In the genomic region with DNA sequence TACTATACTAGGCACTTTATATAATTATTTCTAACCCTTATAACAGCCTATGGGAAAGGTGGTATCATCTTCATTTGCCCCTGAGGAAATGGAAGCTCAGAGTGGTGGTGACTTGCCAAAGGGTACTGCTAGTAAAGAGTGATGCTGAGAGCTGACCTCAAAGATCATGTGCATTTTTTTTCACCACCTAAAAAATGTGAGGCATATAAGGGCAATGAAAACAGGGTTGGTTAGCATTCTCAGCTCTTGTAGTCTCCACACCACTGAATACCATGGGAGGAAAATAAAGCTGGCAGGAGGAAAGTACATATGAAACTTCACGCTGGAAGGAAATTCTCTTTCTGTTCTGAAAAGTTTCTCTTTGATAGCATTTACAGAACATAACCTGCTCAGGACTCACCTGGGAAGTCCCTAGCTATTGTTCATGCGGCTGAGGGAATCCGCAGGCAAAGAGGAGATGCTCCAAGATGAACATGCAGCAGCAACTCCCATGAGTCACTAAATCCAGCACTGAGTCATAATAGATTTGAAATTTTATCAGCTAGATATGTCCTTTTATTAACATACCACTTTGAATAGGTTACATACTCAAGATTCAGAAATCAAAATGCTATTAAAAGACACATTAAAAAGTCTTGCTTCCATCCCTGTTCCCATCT, we compare ENCODE assay signal across 16 cellular contexts. TPM values are rescaled to one million over a fixed set of nuclear protein-coding genes. Genes with fewer than 3 reads are reported as not detected.
DNase-seq lines count a peak whose midpoint lies in the region; ATAC-seq and TF ChIP-seq lines count a peak whose summit lies in the region.
"Had no signal": no experiment of that assay in that cellular context is flagged by ENCODE, and none has a peak within 500 bp of the region (broad histone marks: within the 10 kb centered on the region; RNA-seq: fewer than 3 reads in every experiment).

No MANE protein-coding gene starts in this region.

- no peak overlapping the region for H2AK5ac ChIP-seq in IMR-90 (ENCODE audit: low read depth, low read length)

- H2BK120ac ChIP-seq in IMR-90 (ENCODE audit: low read depth, low read length): no peak overlapping the region

- no peaks in the 10 kb centered on the region; the same call in 1 of the 2 replicates for H3K9me1 ChIP-seq in IMR-90 (ENCODE audit: insufficient read depth, low read length)

- no peak overlapping the region for H3K27ac ChIP-seq in IMR-90 (ENCODE audit: insufficient read depth, low read length)
- no peak overlapping the region for H3K27ac ChIP-seq in right lobe of liver
- H3K27ac ChIP-seq: coronary artery had no signal

- CTCF ChIA-PET in IMR-90 (lab: Yijun Ruan, JAX): interaction anchor here (0.6 to 0.9 kb wide), 2 partner anchors 11 to 339 kb away, joined by 3 to 5 read pairs; no protein-coding TSS in a partner anchor

- TF ChIP-seq CTCF in IMR-90 (conservative IDR thresholded peaks at IDR 0.05; ENCODE audit: low read depth, low read length) (no peak), astrocyte of the spinal cord (IDR thresholded peaks at IDR 0.05; ENCODE audit: low read depth, low read length) (no peak), right lobe of liver (IDR thresholded peaks at IDR 0.05) (no peak)

- no peaks in the 10 kb centered on the region for H3K79me1 ChIP-seq in IMR-90 (ENCODE audit: low read depth in 1 of 2, low read length in 2 of 2)

- H3K27me3 ChIP-seq in IMR-90 (ENCODE audit: control insufficient read depth, insufficient read depth, low read length): no peaks in the 10 kb centered on the region
- H3K27me3 ChIP-seq in right lobe of liver: no peaks in the 10 kb centered on the region

- H3K23ac ChIP-seq in IMR-90 (ENCODE audit: low read depth, low read length): no peak overlapping the region

- intact Hi-C loops in IMR-90 (cut with micrococcal nuclease) (no loop called here), right lobe of liver (cut with DNase I) (no loop called here)

- H3K9me3 ChIP-seq in IMR-90 (ENCODE audit: control insufficient read depth, insufficient read depth, low read length): no peaks in the 10 kb centered on the region
- no peaks in the 10 kb centered on the region for H3K9me3 ChIP-seq in right lobe of liver

- peak; percentile 77 for ATAC-seq in IMR-90 (ENCODE audit: low read depth)
- no peak for ATAC-seq in right lobe of liver
- ATAC-seq: WTC11 had no signal

- TF ChIP-seq POLR2A in IMR-90 (IDR thresholded peaks at IDR 0.05; ENCODE audit: low read depth, low read length) (no peak), right lobe of liver (IDR thresholded peaks at IDR 0.05) (no peak)

- peak; percentile 10 for DNase-seq in AG08395 (ENCODE audit: low spot score)
- DNase-seq in IMR-90: peak; percentile 79
- DNase-seq in astrocyte of the spinal cord (ENCODE audit: low read depth, low spot score): peak; percentile 38
- DNase-seq in glomerular visceral epithelial cell (ENCODE audit: extremely low spot score): peak; percentile 24
- no peak for DNase-seq in epidermal melanocyte (ENCODE audit: insufficient read length, low spot score)
- no peak for DNase-seq in right lobe of liver
- no peak for DNase-seq in LoVo (ENCODE audit: low spot score)
- no peak for DNase-seq in islet precursor cell
- DNase-seq: ACHN, Calu3, foreskin melanocyte, H9, immature natural killer cell, substantia nigra had no signal

- H2AFZ ChIP-seq in IMR-90 (replicated peaks; ENCODE audit: low read length, poor library complexity): no peak overlapping the region

- H2BK20ac ChIP-seq in IMR-90 (ENCODE audit: low read depth, low read length): no peak overlapping the region

- no TSS peak for BruUV-seq in IMR-90 (replicated peaks; lab: Mats Ljungman, UMichigan)

- H4K91ac ChIP-seq in IMR-90 (ENCODE audit: insufficient read depth, low read depth, low read length): no peak overlapping the region

- no peak overlapping the region for H2AK9ac ChIP-seq in IMR-90 (replicated peaks; ENCODE audit: low read depth, low read length, poor library complexity)

- H3K36me3 ChIP-seq in IMR-90 (ENCODE audit: control insufficient read depth, insufficient read depth, low read length) (no peaks in the 10 kb centered on the region), right lobe of liver (peaks cover 0 to 2% (median 0%) of the 10 kb centered on the region in 4 donors)

- H2BK5ac ChIP-seq in IMR-90 (ENCODE audit: low read depth, low read length, poor library complexity, severe bottlenecking): no peak overlapping the region

- H3K4me2 ChIP-seq in IMR-90 (ENCODE audit: low read depth, low read length): no peak overlapping the region

- no peak for TF ChIP-seq RAD21 in IMR-90 (IDR thresholded peaks at IDR 0.05; ENCODE audit: low read length)

- dilution Hi-C loops in IMR-90 (cut with HindIII; ENCODE audit: low sequenced_read_pairs, unreplicated experiment): no loop called here

- H3K4ac ChIP-seq in IMR-90 (ENCODE audit: low read depth, low read length): no peak overlapping the region

- in situ Hi-C loops in IMR-90 (cut with MboI; ENCODE audit: low sequenced_read_pairs): no loop called here
- in situ Hi-C loops in astrocyte of the spinal cord (cut with HindIII; ENCODE audit: low sequenced_read_pairs): no loop called here

- H3K4me3 ChIP-seq in IMR-90 (ENCODE audit: insufficient read depth, low read depth, low read length): no peak overlapping the region
- no peak overlapping the region for H3K4me3 ChIP-seq in astrocyte of the spinal cord (ENCODE audit: low read depth, low read length)
- no peak overlapping the region for H3K4me3 ChIP-seq in right lobe of liver
- H3K4me3 ChIP-seq: coronary artery had no signal

- H4K20me1 ChIP-seq in IMR-90 (ENCODE audit: insufficient read depth, low read length): no peaks in the 10 kb centered on the region

- POLR2A ChIA-PET in IMR-90 (lab: Charles Lee; ENCODE audit: unreplicated experiment): no interaction called here

- no CpG with 5 or more reads among the region's 3 CpGs for WGBS in IMR-90 (ENCODE audit: extremely low coverage in 2 of 2, insufficient read length in 1 of 2), 2 experiments
- WGBS in right lobe of liver (ENCODE audit: insufficient coverage, low coverage, low lambda C conversion rate, missing lambda C conversion rate): 96% methylated on average over 3 of the region's 3 CpGs

- H3K56ac ChIP-seq in IMR-90 (ENCODE audit: extremely low read depth, insufficient read depth, low read length): no peak overlapping the region

- H2BK15ac ChIP-seq in IMR-90 (ENCODE audit: low read depth, low read length): no peak overlapping the region

- H3K4me1 ChIP-seq in IMR-90 (ENCODE audit: control insufficient read depth, insufficient read depth, low read length) (0 out of 2 replicates have a peak, but pooled peaks cover 2% of the 10 kb centered on the region), right lobe of liver (no peaks in the 10 kb centered on the region)

- H4K8ac ChIP-seq in IMR-90 (ENCODE audit: low read depth in 2 of 2, low read length in 2 of 2): no peak overlapping the region

- H3K18ac ChIP-seq in IMR-90 (ENCODE audit: low read depth, low read length): no peak overlapping the region

- H3K14ac ChIP-seq in IMR-90 (replicated peaks; ENCODE audit: low read depth, low read length): no peak overlapping the region

- H4K5ac ChIP-seq in IMR-90 (ENCODE audit: low read depth, low read length): no peak overlapping the region

- H3K9ac ChIP-seq in IMR-90 (ENCODE audit: low read depth, low read length): no peak overlapping the region

TF ChIP-seq in IMR-90, 13 proteins besides CTCF, POLR2A, EP300 and RAD21:
- peak; percentile 52; the same call in 1 of the 2 replicates for TF ChIP-seq FOS (IDR thresholded peaks at IDR 0.05; ENCODE audit: low read depth, low read length)
- TF ChIP-seq, protein P1, sequence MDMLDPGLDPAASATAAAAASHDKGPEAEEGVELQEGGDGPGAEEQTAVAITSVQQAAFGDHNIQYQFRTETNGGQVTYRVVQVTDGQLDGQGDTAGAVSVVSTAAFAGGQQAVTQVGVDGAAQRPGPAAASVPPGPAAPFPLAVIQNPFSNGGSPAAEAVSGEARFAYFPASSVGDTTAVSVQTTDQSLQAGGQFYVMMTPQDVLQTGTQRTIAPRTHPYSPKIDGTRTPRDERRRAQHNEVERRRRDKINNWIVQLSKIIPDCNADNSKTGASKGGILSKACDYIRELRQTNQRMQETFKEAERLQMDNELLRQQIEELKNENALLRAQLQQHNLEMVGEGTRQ (IDR thresholded peaks at IDR 0.05; ENCODE audit: low read depth, low read length): no peak
TF ChIP-seq in IMR-90: peak in this region for 1.

RNA-seq across cellular contexts. Expression of gene FAIM, which starts 17.3 kb away (rescaled TPM):
- total RNA-seq in IMR-90 (2012; rRNA removed) (2.5 and 5.3 TPM in 2 replicates), right lobe of liver (1 to 10 TPM; 3.3 to 6.1 (median 3.9) TPM)
- 2.5 and 3.4 TPM in 2 replicates for polyA plus RNA-seq in IMR-90 (2012; rRNA removed)
- polyA plus RNA-seq in IMR-90 (2012; cell fraction: cytosol; rRNA removed): 0.92 and 1.5 TPM in 2 replicates
- polyA plus RNA-seq in IMR-90 (2012; cell fraction: nucleus; rRNA removed; ENCODE audit: low replicate concordance): 0.60 and 2.1 TPM in 2 replicates

RNA-seq across cellular contexts. Expression of gene CEP70, which starts 31.8 kb away (rescaled TPM):
- 11.1 and 21.4 TPM in 2 replicates for total RNA-seq in IMR-90 (2012; rRNA removed)
- polyA plus RNA-seq in IMR-90 (2012; rRNA removed): 3.5 and 4.6 TPM in 2 replicates
- 0.44 and 0.73 TPM in 2 replicates for polyA plus RNA-seq in IMR-90 (2012; cell fraction: cytosol; rRNA removed)
- polyA plus RNA-seq in IMR-90 (2012; cell fraction: nucleus; rRNA removed; ENCODE audit: low replicate concordance): 0.40 and 4.6 TPM in 2 replicates
- total RNA-seq in right lobe of liver: 10 to 100 TPM; 13.8 to 26.7 (median 21.4) TPM

Comparison
In these comparisons a context has a peak if more than half of its experiments do, and no peak if none do; other contexts are left out.
1. DNase-seq: peak in AG08395 (single experiment), IMR-90 (single experiment), astrocyte of the spinal cord (single experiment) and glomerular visceral epithelial cell (single experiment); none in epidermal melanocyte (single experiment), right lobe of liver (0 of 3), LoVo (single experiment) and islet precursor cell (single experiment).